9 cellular contexts compared by ENCODE assay signal in the genomic region with DNA sequence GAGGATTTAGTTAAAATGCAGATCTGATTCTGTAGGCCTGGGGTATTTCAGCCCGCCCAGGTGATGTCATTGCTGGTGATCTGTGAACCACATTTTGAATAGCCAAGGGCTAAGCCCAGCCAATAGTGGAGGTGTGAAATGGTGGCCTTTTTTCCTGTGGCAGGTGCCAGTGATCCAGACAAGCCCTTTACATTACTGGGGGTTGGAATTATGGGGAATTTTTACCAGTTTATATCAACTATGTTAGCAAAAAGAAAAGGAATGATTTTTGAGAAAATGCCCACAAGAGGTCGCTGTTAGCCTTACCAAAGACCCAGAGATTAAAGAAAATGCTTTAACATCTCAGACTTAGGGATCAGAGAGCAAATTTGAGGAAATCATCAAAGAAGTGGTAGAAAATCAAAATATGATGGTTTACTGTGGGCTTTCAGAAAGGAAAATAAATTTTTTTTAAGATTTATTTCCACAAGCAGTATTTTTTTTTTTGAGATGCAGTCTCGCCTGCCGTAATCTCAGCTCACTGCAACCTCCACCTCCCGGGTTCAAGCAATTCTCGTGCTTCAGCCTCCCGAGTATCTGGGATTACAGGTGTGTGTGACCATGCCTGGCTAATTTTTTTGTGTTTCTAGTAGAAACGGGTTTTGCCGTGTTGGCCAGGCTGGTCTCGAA. TPM values are rescaled to one million over a fixed set of nuclear protein-coding genes. Genes with fewer than 3 reads are reported as not detected.
A peak's percentile ranks its signal among the peaks of the same experiment; 100 is the strongest.
DNase-seq lines count a peak whose midpoint lies in the region; ATAC-seq and TF ChIP-seq lines count a peak whose summit lies in the region.
"Had no signal": no experiment of that assay in that cellular context is flagged by ENCODE, and none has a peak within 500 bp of the region (broad histone marks: within the 10 kb centered on the region; RNA-seq: fewer than 3 reads in every experiment).

No MANE protein-coding gene starts in this region.

- peaks cover 9 to 31% (median 23%) of the 10 kb centered on the region in 4 donors for H3K4me1 Mint-ChIP-seq in naive thymus-derived CD8-positive, alpha-beta T cell

- H3K4me1 ChIP-seq in PC-9 (replicated peaks; ENCODE audit: insufficient read depth) = no peaks in the 10 kb centered on the region; the same call in 1 of the 2 replicates

- peaks cover 7% of the 10 kb centered on the region; the same call in 1 of the 2 replicates for H3F3A ChIP-seq in PC-9 (ENCODE audit: insufficient read depth, low read depth)

- peaks cover 6% of the 10 kb centered on the region; the same call in 1 of the 2 replicates for H3K9me3 ChIP-seq in PC-9 (ENCODE audit: insufficient read depth, low read depth)

- DNase-seq in SKM-1 treated with dmso at 0.1 percent for 144 hours (lab: John Stamatoyannopoulos, UW; ENCODE audit: unreplicated experiment) (peak; percentile 28), SKM-1 (lab: John Stamatoyannopoulos, UW; ENCODE audit: unreplicated experiment) (no peak), HT-29 (ENCODE audit: low spot score) (peak; percentile 81), PC-9 (peak in 1 of 2 experiments; percentile 9)
- peak; percentile 24 for DNase-seq in effector CD4-positive, alpha-beta T cell
- DNase-seq in naive thymus-derived CD8-positive, alpha-beta T cell = peak in 7 of 10 donors; percentile 17 to 59 (median 32)

- no peak for ATAC-seq in naive thymus-derived CD8-positive, alpha-beta T cell
- ATAC-seq in HG03439 (IDR thresholded peaks at IDR 0.05; ENCODE audit: unreplicated experiment) (no peak), GM21786 (IDR thresholded peaks at IDR 0.05; ENCODE audit: unreplicated experiment) (no peak)

- intact Hi-C loops in PC-9 (cut with micrococcal nuclease; ENCODE audit: unreplicated experiment) = loop anchor here (1.0 to 5.0 kb wide), 5 partner anchors 41 to 825 kb away; no protein-coding TSS in a partner anchor

- H3K36me3 ChIP-seq in PC-9 (ENCODE audit: low read depth) = no peaks in the 10 kb centered on the region

- H3K27ac Mint-ChIP-seq in naive thymus-derived CD8-positive, alpha-beta T cell = no peak overlapping the region
- H3K27ac Mint-ChIP-seq: activated naive CD8-positive, alpha-beta T cell had no signal

- no peak overlapping the region for H3K27ac ChIP-seq in PC-9

- peaks cover 0 to 5% (median 0%) of the 10 kb centered on the region in 9 donors for H3K9me3 Mint-ChIP-seq in naive thymus-derived CD8-positive, alpha-beta T cell

- CTCF ChIA-PET in PC-9 (lab: Charles Lee) = interaction anchor here (0.6 to 0.7 kb wide), 3 partner anchors 24 to 483 kb away, joined by 3 to 8 read pairs (median 3); no protein-coding TSS in a partner anchor

- no TSS peak for BruUV-seq in PC-9 (replicated peaks; lab: Mats Ljungman, UMichigan)

- H3K79me2 ChIP-seq in PC-9 (ENCODE audit: low read depth) = no peaks in the 10 kb centered on the region

- no peak overlapping the region for H2AFZ ChIP-seq in PC-9

- no peak overlapping the region for H3K4me2 ChIP-seq in PC-9

- no peaks in the 10 kb centered on the region for H3K9me2 ChIP-seq in PC-9 (ENCODE audit: insufficient read depth)

- no peak overlapping the region for H3K4me3 ChIP-seq in PC-9

- H3K36me3 Mint-ChIP-seq in naive thymus-derived CD8-positive, alpha-beta T cell = peaks cover 0 to 7% (median 5%) of the 10 kb centered on the region in 3 donors

- no peaks in the 10 kb centered on the region for H3K27me3 Mint-ChIP-seq in naive thymus-derived CD8-positive, alpha-beta T cell
- H3K27me3 Mint-ChIP-seq: activated naive CD8-positive, alpha-beta T cell had no signal

- H3K4me3 Mint-ChIP-seq in naive thymus-derived CD8-positive, alpha-beta T cell = peak overlapping the region in 1 of 10 donors; percentile 39
- H3K4me3 Mint-ChIP-seq: activated naive CD8-positive, alpha-beta T cell had no signal

- H3K27me3 ChIP-seq in PC-9 (ENCODE audit: insufficient read depth, low read depth) = no peaks in the 10 kb centered on the region

- peak; percentile 83 for TF ChIP-seq CTCF in PC-9 (conservative IDR thresholded peaks at IDR 0.05)

- POLR2A ChIA-PET in PC-9 (lab: Charles Lee; ENCODE audit: unreplicated experiment) = no interaction called here
- POLR2A ChIA-PET in naive thymus-derived CD8-positive, alpha-beta T cell (lab: Charles Lee) = interaction anchor here (0.7 to 1.6 kb wide), 2 partner anchors 327 to 334 kb away, joined by 3 to 8 read pairs; no protein-coding TSS in a partner anchor

- no peaks in the 10 kb centered on the region for H4K20me1 ChIP-seq in PC-9 (ENCODE audit: insufficient read depth)

RNA-seq across cellular contexts. Expression of a gene that starts 3.9 kb away (rescaled TPM):
- total RNA-seq in HT-29 (2014; rRNA removed; shearing (Covaris generic)) = 0.65 and 1.7 TPM in 2 replicates
- total RNA-seq in PC-9 (2021) = 11.7 and 12.1 TPM in 2 replicates
- total RNA-seq in naive thymus-derived CD8-positive, alpha-beta T cell = 10 to 100 TPM; 45.6 to 47.8 TPM
- 10 to 100 TPM; 41.6 to 53.7 (median 44.6) TPM for polyA plus RNA-seq in naive thymus-derived CD8-positive, alpha-beta T cell

RNA-seq across cellular contexts. Expression of a gene that starts 35.6 kb away (rescaled TPM):
- 3.4 and 4.8 TPM in 2 replicates for total RNA-seq in HT-29 (2014; rRNA removed; shearing (Covaris generic))
- 23.4 and 31.9 TPM in 2 replicates for total RNA-seq in PC-9 (2021)
- 10 to 100 TPM; 17.4 to 20.5 TPM for total RNA-seq in naive thymus-derived CD8-positive, alpha-beta T cell
- polyA plus RNA-seq in naive thymus-derived CD8-positive, alpha-beta T cell = 10 to 100 TPM in 1 of 3 donors, 1 to 10 TPM in 2; 7.5 to 11.3 (median 8.2) TPM

RNA-seq across cellular contexts. Expression of a gene that starts 37.5 kb away (rescaled TPM):
- 64.4 and 67.2 TPM in 2 replicates for total RNA-seq in HT-29 (2014; rRNA removed; shearing (Covaris generic))
- 131 and 154 TPM in 2 replicates for total RNA-seq in PC-9 (2021)
- total RNA-seq in naive thymus-derived CD8-positive, alpha-beta T cell = 10 to 100 TPM; 20.9 to 22.7 TPM
- polyA plus RNA-seq in naive thymus-derived CD8-positive, alpha-beta T cell = 10 to 100 TPM; 25.4 to 27.4 (median 27.0) TPM
